In genomic region chr2:83081835-83082522, GRCh38 we compare ENCODE assay signal across 11 cellular contexts.
DNase-seq lines count a peak whose midpoint lies in the region; ATAC-seq and TF ChIP-seq lines count a peak whose summit lies in the region.
"Had no signal": no experiment of that assay in that cellular context is flagged by ENCODE, and none has a peak within 500 bp of the region (broad histone marks: within the 10 kb centered on the region; RNA-seq: fewer than 3 reads in every experiment).

No MANE protein-coding gene starts in this region.

- no peak overlapping the region for H3K4me3 Mint-ChIP-seq in T-cell

- no peak overlapping the region for H3K27ac Mint-ChIP-seq in T-cell

- no peak overlapping the region for H3K4me2 ChIP-seq in PC-9

- H3K9me2 ChIP-seq in PC-9 (ENCODE audit: insufficient read depth), result 0 out of 2 replicates have a peak, but pooled peaks cover 3% of the 10 kb centered on the region

- CTCF ChIA-PET in T-cell (lab: Charles Lee), result no interaction called here
- CTCF ChIA-PET in PC-9 (lab: Charles Lee), result no interaction called here

- TF ChIP-seq CTCF in adrenal gland (IDR thresholded peaks at IDR 0.05) (no peak), PC-9 (conservative IDR thresholded peaks at IDR 0.05) (no peak)

- peaks cover 0 to 20% of the 10 kb centered on the region in 2 donors for H3K4me1 ChIP-seq in adrenal gland (replicated peaks in 1 of 2)
- no peaks in the 10 kb centered on the region for H3K4me1 ChIP-seq in PC-9 (replicated peaks; ENCODE audit: insufficient read depth)

- H3K79me2 ChIP-seq in PC-9 (ENCODE audit: low read depth), result no peaks in the 10 kb centered on the region

- no peaks in the 10 kb centered on the region for H4K20me1 ChIP-seq in PC-9 (ENCODE audit: insufficient read depth)

- peaks cover 5 to 18% (median 8%) of the 10 kb centered on the region in 3 donors for H3K9me3 Mint-ChIP-seq in T-cell

- no peak overlapping the region for H3K4me3 ChIP-seq in adrenal gland
- no peak overlapping the region for H3K4me3 ChIP-seq in PC-9

- no peaks in the 10 kb centered on the region for H3K36me3 Mint-ChIP-seq in T-cell

- intact Hi-C loops in adrenal gland (cut with DNase I), result no loop called here
- intact Hi-C loops in PC-9 (cut with micrococcal nuclease; ENCODE audit: unreplicated experiment), result no loop called here

- peak overlapping the region in 1 of 5 donors; percentile 38 for H3K27ac ChIP-seq in adrenal gland
- H3K27ac ChIP-seq in PC-9, result no peak overlapping the region

- ATAC-seq in GM21723 (IDR thresholded peaks at IDR 0.05; ENCODE audit: unreplicated experiment) (no peak), GM19397 (IDR thresholded peaks at IDR 0.05; ENCODE audit: unreplicated experiment) (no peak), T-cell (replicated peaks in 1 of 4) (no peak)

- no peak overlapping the region for H2AFZ ChIP-seq in PC-9

- 14 to 20% (median 18%) methylated on average over 5 of the region's 5 CpGs for WGBS in adrenal gland, 4 donors

- POLR2A ChIA-PET in T-cell (lab: Charles Lee), result no interaction called here
- POLR2A ChIA-PET in PC-9 (lab: Charles Lee; ENCODE audit: unreplicated experiment), result no interaction called here

- no peaks in the 10 kb centered on the region for H3K4me1 Mint-ChIP-seq in T-cell

- H3K27me3 Mint-ChIP-seq in T-cell, result no peaks in the 10 kb centered on the region

- no peaks in the 10 kb centered on the region for H3K9me3 ChIP-seq in adrenal gland (replicated peaks in 1 of 3)
- H3K9me3 ChIP-seq in PC-9 (ENCODE audit: insufficient read depth, low read depth), result no peaks in the 10 kb centered on the region

- H3K27me3 ChIP-seq in adrenal gland, result no peaks in the 10 kb centered on the region
- no peaks in the 10 kb centered on the region for H3K27me3 ChIP-seq in PC-9 (ENCODE audit: insufficient read depth, low read depth)

- TF ChIP-seq POLR2A in adrenal gland (IDR thresholded peaks at IDR 0.05), result no peak

- H3K36me3 ChIP-seq in adrenal gland (replicated peaks in 1 of 2), result no peaks in the 10 kb centered on the region
- no peaks in the 10 kb centered on the region for H3K36me3 ChIP-seq in PC-9 (ENCODE audit: low read depth)

- no TSS peak for BruUV-seq in PC-9 (replicated peaks; lab: Mats Ljungman, UMichigan)

- H3F3A ChIP-seq in PC-9 (ENCODE audit: insufficient read depth, low read depth), result no peaks in the 10 kb centered on the region

- DNase-seq in COR-L47 (lab: John Stamatoyannopoulos, UW) (peak; percentile 66), NCI-H1694 treated with DMSO at 0.1 percent for 48 hours (lab: John Stamatoyannopoulos, UW) (peak; percentile 78), adrenal gland (peak in 6 of 7 donors; percentile 31 to 60 (median 52)), iris pigment epithelial cell (ENCODE audit: low read depth) (peak; percentile 80), T-cell (no peak), PC-9 (no peak)
- DNase-seq: activated T-cell treated with anti-CD3 and anti-CD28 coated beads, Interleukin-2, amount 50 U/mL, for 48 hours; GF-D8; NCI-H526 had no signal

Comparison
In these comparisons a context has a peak if more than half of its experiments do, and no peak if none do; other contexts are left out.
1. DNase-seq: peak in COR-L47 (single experiment), NCI-H1694 treated with DMSO at 0.1 percent for 48 hours (single experiment), adrenal gland (6 of 7) and iris pigment epithelial cell (single experiment); none in T-cell (0 of 34) and PC-9 (0 of 2).